Comparison of ENCODE assay signal across 8 cellular contexts in genomic region chr2:85354286-85355072, GRCh38. TPM values are rescaled to one million over a fixed set of nuclear protein-coding genes. Genes with fewer than 3 reads are reported as not detected.
DNase-seq lines count a peak whose midpoint lies in the region; ATAC-seq and TF ChIP-seq lines count a peak whose summit lies in the region.

Gene ELMOD3, plus strand, starts transcription at chr2:85354769. Its CDS starts 2,430 bp downstream, at chr2:85357199.
Gene RETSAT, minus strand, starts transcription at chr2:85354528. Its CDS starts 21 bp downstream, at chr2:85354507.

- peaks cover 22% of the 10 kb centered on the region for H3K36me3 Mint-ChIP-seq in activated naive CD8-positive, alpha-beta T cell treated with anti-CD3 and anti-CD28 coated beads, Interleukin-2, amount 10 ng/mL, durations not matched to agents 7 days and 5 days
- H3K36me3 Mint-ChIP-seq in osteocyte (ENCODE audit: unreplicated experiment), result peaks cover 21% of the 10 kb centered on the region

- WGBS in thymus, result under 1% methylated on average over 42 of the region's 42 CpGs

- peak within 1 kb of the TSS; percentile 78 for H3K9ac ChIP-seq in SU-DHL-6 (ENCODE audit: low read length)

- POLR2A ChIA-PET in activated naive CD8-positive, alpha-beta T cell treated with anti-CD3 and anti-CD28 coated beads, Interleukin-2, amount 10 ng/mL, durations not matched to agents 7 days and 5 days (lab: Charles Lee), result interaction anchor here (0.6 to 3.5 kb wide), 26 partner anchors 8 to 241 kb away, joined by 3 to 84 read pairs (median 4); partner anchors contain the start of genes MAT2A, RNF181, SH2D6 and TGOLN2

- H3K27ac ChIP-seq in SU-DHL-6 (ENCODE audit: low read depth, low read length), result peak within 1 kb of the TSS; percentile 23
- peak within 1 kb of the TSS; percentile 89 for H3K27ac ChIP-seq in thymus (ENCODE audit: low read depth)

- H3K4me1 ChIP-seq in thymus (ENCODE audit: control insufficient read depth, insufficient read depth, low read length), result peaks cover 8% of the 10 kb centered on the region

- H3K4me1 Mint-ChIP-seq in activated naive CD8-positive, alpha-beta T cell treated with anti-CD3 and anti-CD28 coated beads, Interleukin-2, amount 10 ng/mL, durations not matched to agents 7 days and 5 days, result peaks cover 29% of the 10 kb centered on the region
- H3K4me1 Mint-ChIP-seq in osteocyte (ENCODE audit: unreplicated experiment), result peaks cover 25% of the 10 kb centered on the region

- H3K36me3 ChIP-seq in SU-DHL-6 (ENCODE audit: low read length) (no peaks in the 10 kb centered on the region), thymus (ENCODE audit: control insufficient read depth, insufficient read depth) (peaks cover 27% of the 10 kb centered on the region)

- H3K27ac Mint-ChIP-seq in activated naive CD8-positive, alpha-beta T cell treated with anti-CD3 and anti-CD28 coated beads, Interleukin-2, amount 10 ng/mL, durations not matched to agents 7 days and 5 days, result peak within 1 kb of the TSS; percentile 95
- peak within 1 kb of the TSS; percentile 99 for H3K27ac Mint-ChIP-seq in osteocyte (ENCODE audit: unreplicated experiment)

- peak within 1 kb of the TSS; percentile 92 for H3K4me3 Mint-ChIP-seq in activated naive CD8-positive, alpha-beta T cell treated with anti-CD3 and anti-CD28 coated beads, Interleukin-2, amount 10 ng/mL, durations not matched to agents 7 days and 5 days
- H3K4me3 Mint-ChIP-seq in osteocyte (ENCODE audit: unreplicated experiment), result peak within 1 kb of the TSS; percentile 95

- peak within 1 kb of the TSS; percentile 79 for H2AFZ ChIP-seq in SU-DHL-6 (ENCODE audit: low read depth, low read length, severe bottlenecking)

- no peak for TF ChIP-seq CTCF in SU-DHL-6 (IDR thresholded peaks at IDR 0.05; ENCODE audit: insufficient read depth, low read length, poor library complexity, severe bottlenecking)
- TF ChIP-seq CTCF in osteocyte (IDR thresholded peaks at IDR 0.05), result no peak

- H3K9me3 ChIP-seq in SU-DHL-6 (ENCODE audit: insufficient read depth, low read length) (no peaks in the 10 kb centered on the region), thymus (ENCODE audit: control insufficient read depth) (no peaks in the 10 kb centered on the region)

- H4K20me1 ChIP-seq in SU-DHL-6 (ENCODE audit: low read depth, low read length), result no peaks in the 10 kb centered on the region

- H3K79me2 ChIP-seq in SU-DHL-6 (ENCODE audit: insufficient read depth, low read length), result peaks cover 18% of the 10 kb centered on the region

- H3K27me3 ChIP-seq in SU-DHL-6 (ENCODE audit: low read length) (no peaks in the 10 kb centered on the region), thymus (ENCODE audit: control insufficient read depth, insufficient read depth) (no peaks in the 10 kb centered on the region)

- no peaks in the 10 kb centered on the region for H3K9me3 Mint-ChIP-seq in activated naive CD8-positive, alpha-beta T cell treated with anti-CD3 and anti-CD28 coated beads, Interleukin-2, amount 10 ng/mL, durations not matched to agents 7 days and 5 days
- no peaks in the 10 kb centered on the region for H3K9me3 Mint-ChIP-seq in osteocyte (ENCODE audit: unreplicated experiment)

- H3K4me2 ChIP-seq in SU-DHL-6 (ENCODE audit: low read depth, low read length, poor library complexity, severe bottlenecking), result peak within 1 kb of the TSS; percentile 94

- DNase-seq in NCI-H128 (lab: John Stamatoyannopoulos, UW; ENCODE audit: unreplicated experiment), result peak; percentile 97
- DNase-seq in activated naive CD8-positive, alpha-beta T cell treated with anti-CD3 and anti-CD28 coated beads, Interleukin-2, amount 10 ng/mL, durations not matched to agents 7 days and 5 days, result peak; percentile 90
- peak; percentile 91 to 99 (median 96) for DNase-seq in head of caudate nucleus
- peak; percentile 99 for DNase-seq in osteocyte (ENCODE audit: extremely low spot score, unreplicated experiment)

- peak; percentile 97 for ATAC-seq in HG02678 (IDR thresholded peaks at IDR 0.05; ENCODE audit: unreplicated experiment)
- peak; percentile 100 for ATAC-seq in activated naive CD8-positive, alpha-beta T cell treated with anti-CD3 and anti-CD28 coated beads, Interleukin-2, amount 10 ng/mL, durations not matched to agents 7 days and 5 days (ENCODE audit: low read depth)

- no peaks in the 10 kb centered on the region for H3K27me3 Mint-ChIP-seq in activated naive CD8-positive, alpha-beta T cell treated with anti-CD3 and anti-CD28 coated beads, Interleukin-2, amount 10 ng/mL, durations not matched to agents 7 days and 5 days
- H3K27me3 Mint-ChIP-seq in osteocyte (ENCODE audit: unreplicated experiment), result no peaks in the 10 kb centered on the region

- TF ChIP-seq POLR2A in GM10847 (IDR thresholded peaks at IDR 0.05; ENCODE audit: extremely low read depth, insufficient read length), result peak; percentile 98

- H3F3A ChIP-seq in SU-DHL-6 (ENCODE audit: insufficient read depth), result no peaks in the 10 kb centered on the region; the same call in 1 of the 2 replicates

- H3K9me2 ChIP-seq in SU-DHL-6 (replicated peaks; ENCODE audit: insufficient read depth, low read length), result no peaks in the 10 kb centered on the region

- peak within 1 kb of the TSS; percentile 83 for H3K4me3 ChIP-seq in SU-DHL-6 (ENCODE audit: insufficient read depth, low read length, poor library complexity, severe bottlenecking)
- H3K4me3 ChIP-seq in thymus (ENCODE audit: low read length), result peak within 1 kb of the TSS; percentile 67

- intact Hi-C loops in head of caudate nucleus (cut with DNase I), result loop anchor here (1.0 to 2.0 kb wide), 2 partner anchors 26 to 64 kb away; partner anchors contain the start of gene SH2D6

RNA-seq across cellular contexts. Expression of gene ELMOD3, which starts in this region (rescaled TPM):
- total RNA-seq in activated naive CD8-positive, alpha-beta T cell treated with anti-CD3 and anti-CD28 coated beads, Interleukin-2, amount 10 ng/mL, durations not matched to agents 7 days and 5 days, result 10 to 100 TPM; 23.1 to 26.4 TPM
- 19.6 and 21.1 TPM in 2 replicates for total RNA-seq in osteocyte
- 21.7 TPM for polyA plus RNA-seq in thymus

RNA-seq across cellular contexts. Expression of gene RETSAT, which starts in this region (rescaled TPM):
- 10 to 100 TPM; 28.8 to 29.7 TPM for total RNA-seq in activated naive CD8-positive, alpha-beta T cell treated with anti-CD3 and anti-CD28 coated beads, Interleukin-2, amount 10 ng/mL, durations not matched to agents 7 days and 5 days
- 34.1 and 38.8 TPM in 2 replicates for total RNA-seq in osteocyte
- polyA plus RNA-seq in thymus, result 12.8 TPM

Comparison
In these comparisons a context has a peak if more than half of its experiments do, and no peak if none do; other contexts are left out.
1. Peak in every context shown above with its lines: DNase-seq, ATAC-seq, H3K4me3 ChIP-seq and H3K27ac ChIP-seq.